9 cellular contexts compared by ENCODE assay signal in the genomic region with DNA sequence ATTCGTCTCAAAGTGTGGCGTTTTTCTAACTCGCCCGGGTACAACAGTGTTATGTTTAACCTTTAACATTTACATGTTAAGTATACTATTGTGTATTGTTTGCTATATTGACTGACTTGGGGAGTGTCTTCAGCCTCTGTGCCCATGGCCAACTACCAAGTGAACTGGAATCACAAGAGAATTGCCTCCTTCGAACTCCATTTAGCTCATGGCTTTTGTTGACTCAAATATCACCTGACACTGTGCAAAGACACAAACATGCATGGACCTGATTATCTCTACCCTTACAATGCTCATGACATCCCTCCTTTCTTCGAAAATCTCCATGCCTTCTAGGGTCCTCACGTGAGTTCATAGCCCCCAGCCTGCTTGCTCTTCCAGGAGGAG. TPM values are rescaled to one million over a fixed set of nuclear protein-coding genes. Genes with fewer than 3 reads are reported as not detected.
DNase-seq lines count a peak whose midpoint lies in the region; ATAC-seq and TF ChIP-seq lines count a peak whose summit lies in the region.
"Had no signal": no experiment of that assay in that cellular context is flagged by ENCODE, and none has a peak within 500 bp of the region (broad histone marks: within the 10 kb centered on the region; RNA-seq: fewer than 3 reads in every experiment).

No MANE protein-coding gene starts in this region.

- TF ChIP-seq POLR2A in gastrocnemius medialis (IDR thresholded peaks at IDR 0.05), result no peak

- ATAC-seq in GM21526 (IDR thresholded peaks at IDR 0.05; ENCODE audit: low FRiP score, unreplicated experiment) (peak; percentile 13), T-helper 17 cell (no peak), gastrocnemius medialis (no peak)

- H3K27ac ChIP-seq in gastrocnemius medialis, result peak overlapping the region; percentile 83 to 94 (median 88)

- H3K4me3 ChIP-seq in gastrocnemius medialis, result peak overlapping the region; percentile 85 to 91 (median 87)
- H3K4me3 ChIP-seq: K562 had no signal

- no peaks in the 10 kb centered on the region for H3K36me3 Mint-ChIP-seq in T-helper 17 cell (ENCODE audit: low read depth)

- intact Hi-C loops in gastrocnemius medialis (cut with DNase I; ENCODE audit: low total_unique reads), result no loop called here

- DNase-seq in T-helper 17 cell (no peak), globus pallidus (ENCODE audit: low spot score) (peak; percentile 11), gastrocnemius medialis (no peak), cerebellar nuclear complex (lab: John Stamatoyannopoulos, UW) (no peak), NCI-H1417 (lab: John Stamatoyannopoulos, UW) (no peak), NCI-H226 (no peak)
- DNase-seq in activated effector memory CD4-positive, alpha-beta T cell treated with anti-CD3 and anti-CD28 coated beads, Interleukin-2, amount 50 U/mL, for 16 hours, result no peak

- peaks cover 13 to 19% of the 10 kb centered on the region in 2 donors for H3K4me1 ChIP-seq in gastrocnemius medialis

- H3K4me1 Mint-ChIP-seq in T-helper 17 cell, result peaks cover 10% of the 10 kb centered on the region

- peaks cover 0 to 14% of the 10 kb centered on the region in 2 donors for H3K36me3 ChIP-seq in gastrocnemius medialis

- H3K9me3 ChIP-seq in T-helper 17 cell (ENCODE audit: control insufficient read depth, low read length, poor library complexity, severe bottlenecking) (peaks cover 4% of the 10 kb centered on the region), gastrocnemius medialis (no peaks in the 10 kb centered on the region)

- H3K27me3 ChIP-seq in gastrocnemius medialis, result no peaks in the 10 kb centered on the region

- peak overlapping the region; percentile 92 for H3K27ac Mint-ChIP-seq in T-helper 17 cell

- H3K4me3 Mint-ChIP-seq in T-helper 17 cell, result peak overlapping the region; percentile 90

- no peaks in the 10 kb centered on the region for H3K27me3 Mint-ChIP-seq in T-helper 17 cell

- no peak for TF ChIP-seq CTCF in gastrocnemius medialis (IDR thresholded peaks at IDR 0.05 in 4 of 5, conservative IDR thresholded peaks at IDR 0.05 in 1 of 5)

- in situ Hi-C loops in gastrocnemius medialis (cut with MboI; ENCODE audit: low sequenced_read_pairs in 4 of 4), result no loop called here

RNA-seq across cellular contexts. Expression of a gene that starts 0.7 kb away (rescaled TPM):
- total RNA-seq in T-helper 17 cell (10 to 100 TPM; 23.4 to 37.1 TPM), gastrocnemius medialis (10 to 100 TPM in 1 of 4 donors, 1 to 10 TPM in 3; 3.3 to 18.0 (median 4.5) TPM)

RNA-seq across cellular contexts. Expression of a gene that starts 28.3 kb away (rescaled TPM):
- total RNA-seq in T-helper 17 cell (10 to 100 TPM; 28.0 to 29.6 TPM), gastrocnemius medialis (1 to 10 TPM; 2.6 to 8.4 (median 4.6) TPM)

RNA-seq across cellular contexts. Expression of a gene that starts 38.4 kb away (rescaled TPM):
- total RNA-seq in T-helper 17 cell, result 10 to 100 TPM; 44.1 to 50.4 TPM
- total RNA-seq in gastrocnemius medialis, result 1 to 10 TPM; 4.5 to 9.0 (median 5.5) TPM

RNA-seq across cellular contexts. Expression of a gene that starts 47.1 kb away (rescaled TPM):
- total RNA-seq in T-helper 17 cell (1 to 10 TPM; 2.7 to 6.5 TPM), gastrocnemius medialis (1 to 10 TPM in 2 of 4 donors, under 1 TPM in 2; 0.52 to 2.4 (median 0.87) TPM)

RNA-seq across cellular contexts. Expression of a gene that starts 58.0 kb away (rescaled TPM):
- total RNA-seq in T-helper 17 cell (10 to 100 TPM; 19.0 to 23.3 TPM), gastrocnemius medialis (1 to 10 TPM; 2.1 to 9.6 (median 6.3) TPM)

Comparison
In these comparisons a context has a peak if more than half of its experiments do, and no peak if none do; other contexts are left out.
1. RNA of a gene that starts 38.4 kb away (total RNA-seq): 44.1 to 50.4 TPM in T-helper 17 cell; 4.5 to 9.0 TPM in gastrocnemius medialis; every median in the first group is over 4 times any median in the second.